2 cellular contexts compared by ENCODE assay signal in the genomic region with DNA sequence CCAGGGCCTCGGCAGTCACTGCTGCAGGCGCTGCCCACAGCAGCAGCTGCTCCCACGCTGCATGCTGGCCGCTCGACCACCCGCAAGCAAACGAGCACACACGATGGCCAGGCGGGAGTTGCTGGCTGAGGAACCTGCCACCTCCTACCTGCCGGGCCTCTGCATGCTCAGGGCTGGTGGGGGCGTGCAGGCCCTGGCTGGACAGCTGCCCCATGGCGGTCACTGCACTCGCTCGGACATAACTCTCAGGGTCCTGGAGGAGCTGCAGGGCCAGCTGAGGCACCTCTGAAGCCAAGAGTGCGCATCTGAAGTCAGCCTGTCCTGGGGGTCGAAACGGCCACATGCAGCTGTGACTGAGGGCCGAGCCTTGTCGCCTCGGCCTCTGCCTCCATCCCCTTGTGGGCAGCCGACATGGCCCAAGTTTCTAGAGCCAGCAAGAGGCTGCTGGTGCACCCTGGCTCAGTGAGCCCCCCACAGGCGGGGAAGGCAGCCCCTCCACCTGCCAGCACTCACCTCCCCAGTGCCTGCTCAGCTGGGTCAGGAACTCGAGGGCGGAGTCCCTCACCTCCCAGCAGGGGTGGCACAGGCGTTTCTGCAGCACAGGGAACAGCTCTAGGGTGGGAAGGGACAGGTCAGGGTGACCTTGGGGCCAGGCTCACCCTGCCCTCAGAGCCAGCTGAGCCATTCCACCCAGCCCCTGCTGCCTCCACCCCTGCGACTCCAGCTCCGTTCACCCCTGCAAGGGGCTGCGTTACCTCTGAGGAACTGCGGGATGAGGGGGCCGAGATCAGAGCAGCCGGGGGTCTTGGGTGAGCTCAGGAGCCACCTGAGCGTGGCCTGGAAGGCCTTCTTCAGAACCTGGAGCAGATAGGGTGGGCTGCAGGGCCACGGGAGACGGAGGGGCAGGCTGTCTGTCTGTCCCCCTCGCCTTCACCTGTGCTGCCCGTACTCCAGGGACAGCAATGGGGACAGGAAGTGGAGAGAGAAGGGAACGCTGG.
TF ChIP-seq lines count a peak whose summit lies in the region.

No MANE protein-coding gene starts in this region.

TF ChIP-seq in WTC11, 78 proteins besides CTCF, POLR2A, EP300 and RAD21:
- TF ChIP-seq, protein P1, sequence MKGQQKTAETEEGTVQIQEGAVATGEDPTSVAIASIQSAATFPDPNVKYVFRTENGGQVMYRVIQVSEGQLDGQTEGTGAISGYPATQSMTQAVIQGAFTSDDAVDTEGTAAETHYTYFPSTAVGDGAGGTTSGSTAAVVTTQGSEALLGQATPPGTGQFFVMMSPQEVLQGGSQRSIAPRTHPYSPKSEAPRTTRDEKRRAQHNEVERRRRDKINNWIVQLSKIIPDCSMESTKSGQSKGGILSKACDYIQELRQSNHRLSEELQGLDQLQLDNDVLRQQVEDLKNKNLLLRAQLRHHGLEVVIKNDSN (CRISPR knock-in tag; IDR thresholded peaks at IDR 0.05), result no peak
- TF ChIP-seq TP53 (CRISPR knock-in tag; IDR thresholded peaks at IDR 0.05), result no peak
- TF ChIP-seq NFE2L1 (CRISPR knock-in tag; IDR thresholded peaks at IDR 0.05), result no peak
- no peak for TF ChIP-seq CBFB (CRISPR knock-in tag; IDR thresholded peaks at IDR 0.05; ENCODE audit: low read depth)
- no peak for TF ChIP-seq FOXK1 (CRISPR knock-in tag; IDR thresholded peaks at IDR 0.05)

TF ChIP-seq in GM23338, 12 proteins besides CTCF, POLR2A, EP300 and RAD21:
- TF ChIP-seq POLR2AphosphoS5 (IDR thresholded peaks at IDR 0.05; ENCODE audit: low read depth) (no peak), STAT1 (IDR thresholded peaks at IDR 0.05; ENCODE audit: unreplicated experiment) (no peak), EZH2 (IDR thresholded peaks at IDR 0.05; ENCODE audit: low read depth, unreplicated experiment) (no peak), NANOG (IDR thresholded peaks at IDR 0.05; ENCODE audit: borderline replicate concordance) (no peak), EZH2phosphoT487 (IDR thresholded peaks at IDR 0.05; ENCODE audit: unreplicated experiment) (no peak), ZNF114 (CRISPR knock-in tag; IDR thresholded peaks at IDR 0.05) (no peak), ZNF331 (CRISPR knock-in tag; IDR thresholded peaks at IDR 0.05; ENCODE audit: low read depth) (no peak)
